Comparison of ENCODE assay signal across 21 cellular contexts in genomic region chr6:21151178-21151956, GRCh38.
A peak's percentile ranks its signal among the peaks of the same experiment; 100 is the strongest.
DNase-seq lines count a peak whose midpoint lies in the region; ATAC-seq, FAIRE-seq and TF ChIP-seq lines count a peak whose summit lies in the region.
"Had no signal": no experiment of that assay in that cellular context is flagged by ENCODE, and none has a peak within 500 bp of the region (broad histone marks: within the 10 kb centered on the region; RNA-seq: fewer than 3 reads in every experiment).

No MANE protein-coding gene starts in this region.

- H3K27ac ChIP-seq in caudate nucleus (ENCODE audit: low read depth, low read length): peak overlapping the region; percentile 22
- no peak overlapping the region for H3K27ac ChIP-seq in HepG2 (ENCODE audit: extremely low read length, insufficient read depth, low read length)
- no peak overlapping the region for H3K27ac ChIP-seq in neural progenitor cell
- peak overlapping the region in 2 of 3 donors; percentile 33 to 34 for H3K27ac ChIP-seq in thyroid gland
- H3K27ac ChIP-seq in CD8-positive, alpha-beta T cell (ENCODE audit: low read depth, low read length): no peak overlapping the region
- H3K27ac ChIP-seq: BLaER1 had no signal

- peaks cover 33% of the 10 kb centered on the region for H3K4me1 Mint-ChIP-seq in neural progenitor cell
- no peaks in the 10 kb centered on the region for H3K4me1 Mint-ChIP-seq in CD8-positive, alpha-beta T cell (ENCODE audit: low read depth)

- H3K4me3 ChIP-seq in HepG2 (replicated peaks in 1 of 3; ENCODE audit: insufficient read depth in 1 of 3, low read depth in 2 of 3, low read length in 3 of 3) (no peak overlapping the region), neural progenitor cell (no peak overlapping the region), thyroid gland (replicated peaks in 1 of 3) (no peak overlapping the region)
- H3K4me3 ChIP-seq in CD8-positive, alpha-beta T cell (ENCODE audit: low read depth, low read length): no peak overlapping the region
- H3K4me3 ChIP-seq: BLaER1 had no signal

- no peaks in the 10 kb centered on the region for H3F3A ChIP-seq in neural progenitor cell (ENCODE audit: low read depth)

- H3K36me3 Mint-ChIP-seq in neural progenitor cell: peaks cover 2% of the 10 kb centered on the region
- H3K36me3 Mint-ChIP-seq in CD8-positive, alpha-beta T cell: peaks cover 8% of the 10 kb centered on the region

- POLR2A ChIA-PET in HepG2 (lab: Yijun Ruan, JAX): no interaction called here
- POLR2A ChIA-PET in CD8-positive, alpha-beta T cell (lab: Charles Lee): no interaction called here

- CTCF ChIA-PET in HepG2 (lab: Yijun Ruan, JAX; ENCODE audit: low intra/inter-chr PET ratio, low total read pairs): no interaction called here
- CTCF ChIA-PET in CD8-positive, alpha-beta T cell (lab: Charles Lee): no interaction called here

- no peak for TF ChIP-seq POLR2A in HepG2 (IDR thresholded peaks at IDR 0.05; ENCODE audit: insufficient read depth in 1 of 2, low read depth in 2 of 2, low read length in 2 of 2)
- TF ChIP-seq POLR2A in thyroid gland (IDR thresholded peaks at IDR 0.05): no peak

- H3K27ac Mint-ChIP-seq in neural progenitor cell: no peak overlapping the region
- no peak overlapping the region for H3K27ac Mint-ChIP-seq in CD8-positive, alpha-beta T cell
- H3K27ac Mint-ChIP-seq: CD4-positive, alpha-beta memory T cell had no signal

- H3K36me3 ChIP-seq in HepG2 (replicated peaks in 1 of 2; ENCODE audit: control insufficient read depth in 1 of 2, insufficient read depth in 2 of 2, low read length in 2 of 2) (no peaks in the 10 kb centered on the region), neural progenitor cell (no peaks in the 10 kb centered on the region), thyroid gland (no peaks in the 10 kb centered on the region)
- H3K36me3 ChIP-seq in CD8-positive, alpha-beta T cell (ENCODE audit: insufficient read depth, low read length): no peaks in the 10 kb centered on the region
- H3K36me3 ChIP-seq: BLaER1 had no signal

- H3K9me3 Mint-ChIP-seq in neural progenitor cell: peaks cover 2% of the 10 kb centered on the region
- no peaks in the 10 kb centered on the region for H3K9me3 Mint-ChIP-seq in CD8-positive, alpha-beta T cell
- H3K9me3 Mint-ChIP-seq: CD4-positive, alpha-beta memory T cell; H9; IgD-negative memory B cell had no signal

- H3K27me3 Mint-ChIP-seq in neural progenitor cell (ENCODE audit: insufficient read depth, low read depth): no peaks in the 10 kb centered on the region
- no peaks in the 10 kb centered on the region for H3K27me3 Mint-ChIP-seq in CD8-positive, alpha-beta T cell (ENCODE audit: low read depth)
- H3K27me3 Mint-ChIP-seq: CD4-positive, alpha-beta memory T cell; IgD-negative memory B cell had no signal

- DNase-seq in caudate nucleus (lab: John Stamatoyannopoulos, UW): peak in 1 of 61 donors; percentile 6
- DNase-seq in HepG2 (ENCODE audit: low spot score): peak; percentile 27
- DNase-seq in neural progenitor cell (ENCODE audit: low spot score): peak; percentile 8
- peak; percentile 16 to 35 for DNase-seq in thyroid gland
- no peak for DNase-seq in occipital lobe (lab: John Stamatoyannopoulos, UW)
- DNase-seq in CD8-positive, alpha-beta T cell: no peak
- DNase-seq: Calu3; CD4-positive, alpha-beta memory T cell; DMS53; H9; Karpas-422; NCI-H1048; NCI-H1930; NCI-H226; PC-3; RPMI8226; SHP77 treated with DMSO at 0.1 percent for 48 hours had no signal

- no peak; the same call in 2 of the 3 replicates for ATAC-seq in HepG2
- no peak for ATAC-seq in GM21528 (IDR thresholded peaks at IDR 0.05; ENCODE audit: low FRiP score, unreplicated experiment)
- ATAC-seq in CD8-positive, alpha-beta T cell: no peak
- ATAC-seq: PC-3 had no signal

- TF ChIP-seq RAD21 in HepG2 (CRISPR knock-in tag; IDR thresholded peaks at IDR 0.05): no peak

- no peaks in the 10 kb centered on the region for H3K79me2 ChIP-seq in HepG2 (ENCODE audit: insufficient read depth, low read length)
- H3K79me2 ChIP-seq in neural progenitor cell (ENCODE audit: low read depth): no peaks in the 10 kb centered on the region

- H3K4me1 ChIP-seq in HepG2 (ENCODE audit: insufficient read depth, low read length): peaks cover 14% of the 10 kb centered on the region
- peaks cover 14% of the 10 kb centered on the region for H3K4me1 ChIP-seq in neural progenitor cell
- peaks cover 0 to 18% of the 10 kb centered on the region in 2 donors for H3K4me1 ChIP-seq in thyroid gland
- H3K4me1 ChIP-seq in CD8-positive, alpha-beta T cell (ENCODE audit: insufficient read depth, low read length): no peaks in the 10 kb centered on the region

- no peak overlapping the region for H3K4me3 Mint-ChIP-seq in neural progenitor cell
- no peak overlapping the region for H3K4me3 Mint-ChIP-seq in CD8-positive, alpha-beta T cell
- H3K4me3 Mint-ChIP-seq: CD4-positive, alpha-beta memory T cell; H9; IgD-negative memory B cell had no signal

- no peak overlapping the region for H2AFZ ChIP-seq in HepG2 (ENCODE audit: low read length)
- H2AFZ ChIP-seq in neural progenitor cell (replicated peaks): no peak overlapping the region

- H3K27me3 ChIP-seq in HepG2 (ENCODE audit: control insufficient read depth in 1 of 2, insufficient read depth in 2 of 2, low read length in 2 of 2) (no peaks in the 10 kb centered on the region), neural progenitor cell (no peaks in the 10 kb centered on the region), thyroid gland (no peaks in the 10 kb centered on the region)
- H3K27me3 ChIP-seq in CD8-positive, alpha-beta T cell (ENCODE audit: insufficient read depth, low read length): no peaks in the 10 kb centered on the region
- H3K27me3 ChIP-seq: BLaER1 had no signal

- no peaks in the 10 kb centered on the region for H3K9me3 ChIP-seq in HepG2 (ENCODE audit: low read length)
- H3K9me3 ChIP-seq in neural progenitor cell (ENCODE audit: low read depth): no peaks in the 10 kb centered on the region
- no peaks in the 10 kb centered on the region for H3K9me3 ChIP-seq in thyroid gland
- H3K9me3 ChIP-seq in CD8-positive, alpha-beta T cell (ENCODE audit: low read length): no peaks in the 10 kb centered on the region
- H3K9me3 ChIP-seq: BLaER1 had no signal

- H3K9ac ChIP-seq in HepG2 (ENCODE audit: insufficient read depth, low read depth, low read length) (no peak overlapping the region), neural progenitor cell (no peak overlapping the region)
- H3K9ac ChIP-seq: BLaER1 had no signal

- H4K20me1 ChIP-seq in HepG2 (ENCODE audit: insufficient read depth, low read length) (no peaks in the 10 kb centered on the region), neural progenitor cell (ENCODE audit: low read depth) (no peaks in the 10 kb centered on the region)
- H4K20me1 ChIP-seq: BLaER1 had no signal

- FAIRE-seq in HepG2 (lab: Jason Lieb, UNC): no peak
- FAIRE-seq: GM12891 had no signal

- WGBS in HepG2 (ENCODE audit: low lambda C conversion rate): 79% methylated on average over 10 of the region's 10 CpGs
- 41 to 45% methylated on average over 10 of the region's 10 CpGs for WGBS in thyroid gland, 2 donors

- H3K4me2 ChIP-seq in HepG2 (ENCODE audit: low read depth, low read length): no peak overlapping the region
- H3K4me2 ChIP-seq in neural progenitor cell: peak overlapping the region; percentile 21
- H3K4me2 ChIP-seq: BLaER1 had no signal

- in situ Hi-C loops in HepG2 (cut with HindIII; ENCODE audit: extremely low pct_ligation_motif_present, low pct_unique_long_range_greater_than_20kb): no loop called here

- BruUV-seq in HepG2 (replicated peaks; lab: Mats Ljungman, UMichigan): no TSS peak

- TF ChIP-seq EP300 in HepG2 (IDR thresholded peaks at IDR 0.05; ENCODE audit: low read depth in 2 of 2, low read length in 2 of 2) (no peak), HepG2 (CRISPR knock-in tag; IDR thresholded peaks at IDR 0.05; ENCODE audit: borderline replicate concordance) (no peak)

- TF ChIP-seq CTCF in HepG2 (CRISPR knock-in tag; IDR thresholded peaks at IDR 0.05) (no peak), neural progenitor cell (IDR thresholded peaks at IDR 0.05) (no peak), thyroid gland (IDR thresholded peaks at IDR 0.05) (no peak)
- no peak for TF ChIP-seq CTCF in CD8-positive, alpha-beta T cell (IDR thresholded peaks at IDR 0.05)

- intact Hi-C loops in HepG2 (cut with micrococcal nuclease; ENCODE audit: unreplicated experiment) (no loop called here), thyroid gland (cut with DNase I) (no loop called here)
- intact Hi-C loops in CD8-positive, alpha-beta T cell (cut with DNase I, micrococcal nuclease): no loop called here

TF ChIP-seq in HepG2, 621 proteins besides CTCF, POLR2A, EP300 and RAD21:
- peak; percentile 82 for TF ChIP-seq ZNF652 (CRISPR knock-in tag; IDR thresholded peaks at IDR 0.05; ENCODE audit: borderline replicate concordance, low read depth)
- TF ChIP-seq ZNF335 (CRISPR knock-in tag; IDR thresholded peaks at IDR 0.05): no peak
- TF ChIP-seq LCORL (IDR thresholded peaks at IDR 0.05): no peak
- TF ChIP-seq LCORL (CRISPR knock-in tag; IDR thresholded peaks at IDR 0.05): no peak
- TF ChIP-seq ZNF230 (CRISPR knock-in tag; IDR thresholded peaks at IDR 0.05): no peak
- TF ChIP-seq SOX13 (IDR thresholded peaks at IDR 0.05): no peak
- TF ChIP-seq SOX13 (CRISPR knock-in tag; conservative IDR thresholded peaks at IDR 0.05 in 1 of 2, IDR thresholded peaks at IDR 0.05 in 1 of 2): peak in 1 of 2 experiments; percentile 59; a peak in 2 of 4 replicates
- peak; percentile 28; the same call in 1 of the 2 replicates for TF ChIP-seq SOX5 (CRISPR knock-in tag; IDR thresholded peaks at IDR 0.05; ENCODE audit: borderline replicate concordance)

Comparison
In these comparisons a context has a peak if more than half of its experiments do, and no peak if none do; other contexts are left out.
1. DNase-seq: peak in HepG2 (single experiment), neural progenitor cell (single experiment) and thyroid gland (2 of 2); none in occipital lobe (single experiment) and CD8-positive, alpha-beta T cell (0 of 7).
2. H3K27ac ChIP-seq: peak in caudate nucleus (single experiment) and thyroid gland (2 of 3); none in HepG2 (single experiment), neural progenitor cell (single experiment) and CD8-positive, alpha-beta T cell (single experiment).